Comparison of ENCODE assay signal across 24 cellular contexts in the genomic region with DNA sequence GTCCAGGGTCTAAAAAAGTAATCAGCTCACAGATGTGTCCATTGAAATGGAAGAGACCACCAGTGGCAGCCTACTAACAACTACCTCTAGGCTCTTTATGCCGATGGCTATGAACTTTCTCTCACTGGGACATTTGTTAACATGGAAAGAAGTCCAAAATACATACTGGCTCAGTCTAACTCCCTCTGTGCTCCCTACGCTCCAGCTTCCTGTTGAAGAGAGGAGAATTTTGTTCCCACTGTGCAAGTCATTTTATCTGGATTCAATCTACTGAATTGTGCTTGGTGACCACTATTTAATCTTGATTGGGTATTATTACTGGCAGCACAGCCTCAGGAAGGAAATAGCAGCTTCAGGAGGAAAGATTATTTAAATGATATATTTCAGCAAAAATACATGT.
"Had no signal": no experiment of that assay in that cellular context is flagged by ENCODE, and none has a peak within 500 bp of the region (broad histone marks: within the 10 kb centered on the region; RNA-seq: fewer than 3 reads in every experiment).

No MANE protein-coding gene starts in this region.

- DNase-seq: dermis blood vessel endothelial cell; effector CD8-positive, alpha-beta T cell; effector memory CD8-positive, alpha-beta T cell; endodermal cell; foreskin keratinocyte; glutamatergic neuron; head of caudate nucleus; hippocampal formation; left colon; left ventricle myocardium superior; lower lobe of right lung; mesenchymal stem cell; mucosa of descending colon; naive B cell had no signal

- H3K36me3 Mint-ChIP-seq: mesothelial cell of epicardium; naive B cell; naive thymus-derived CD8-positive, alpha-beta T cell had no signal

- H3K36me3 ChIP-seq: esophagus muscularis mucosa, lower lobe of right lung had no signal

- H3K27ac Mint-ChIP-seq: effector memory CD8-positive, alpha-beta T cell; endodermal cell; mesothelial cell of epicardium; naive B cell; naive thymus-derived CD8-positive, alpha-beta T cell had no signal

- ATAC-seq: effector memory CD8-positive, alpha-beta T cell; foreskin keratinocyte; left colon; left lobe of liver; left ventricle myocardium superior; lower lobe of right lung; mucosa of descending colon; naive thymus-derived CD8-positive, alpha-beta T cell had no signal

- H3K4me3 ChIP-seq: coronary artery, esophagus muscularis mucosa, lower lobe of right lung, mucosa of descending colon had no signal

- H3K27me3 ChIP-seq: esophagus muscularis mucosa, foreskin keratinocyte had no signal

- H3K4me1 Mint-ChIP-seq: naive B cell; naive thymus-derived CD8-positive, alpha-beta T cell had no signal

- H3K27me3 Mint-ChIP-seq: effector memory CD8-positive, alpha-beta T cell; naive B cell had no signal

- FAIRE-seq: colon, endometrium, frontal cortex, islet of Langerhans, keratinocyte had no signal

- H3K9me3 Mint-ChIP-seq: effector memory CD8-positive, alpha-beta T cell; endodermal cell; mesothelial cell of epicardium; naive B cell; naive thymus-derived CD8-positive, alpha-beta T cell had no signal

- H3K27ac ChIP-seq: coronary artery, esophagus muscularis mucosa, foreskin keratinocyte, lower lobe of right lung had no signal

- H3K4me1 ChIP-seq: foreskin keratinocyte had no signal

- H3K9me3 ChIP-seq: esophagus muscularis mucosa, lower lobe of right lung, mucosa of descending colon had no signal

- H3K4me3 Mint-ChIP-seq: effector memory CD8-positive, alpha-beta T cell; endodermal cell; mesothelial cell of epicardium; naive B cell had no signal
